8 cellular contexts compared by ENCODE assay signal in genomic region chr3:142279965-142280590, GRCh38. TPM values are rescaled to one million over a fixed set of nuclear protein-coding genes. Genes with fewer than 3 reads are reported as not detected.
DNase-seq lines count a peak whose midpoint lies in the region; ATAC-seq and TF ChIP-seq lines count a peak whose summit lies in the region.

No MANE protein-coding gene starts in this region.

- peak; percentile 50 for DNase-seq in DMS153 (lab: John Stamatoyannopoulos, UW)
- DNase-seq in HuH-7 (ENCODE audit: low spot score) = peak; percentile 33
- peak; percentile 75 for DNase-seq in NCI-H82 treated with DMSO at 0.1 percent for 48 hours (lab: John Stamatoyannopoulos, UW; ENCODE audit: unreplicated experiment)
- peak; percentile 57 for DNase-seq in activated CD8-positive, alpha-beta T cell treated with anti-CD3 and anti-CD28 coated beads for 36 hours
- peak; percentile 90 for DNase-seq in fibroblast of pulmonary artery (ENCODE audit: low read depth)
- DNase-seq in neural crest cell (ENCODE audit: low read depth, low spot score) = peak; percentile 34
- no peak for DNase-seq in posterior vena cava (ENCODE audit: low spot score)

- H3K4me1 Mint-ChIP-seq in activated CD8-positive, alpha-beta T cell treated with anti-CD3 and anti-CD28 coated beads for 36 hours (ENCODE audit: low read depth) = peaks cover 3% of the 10 kb centered on the region
- H3K4me1 Mint-ChIP-seq in neural crest cell = peaks cover 10% of the 10 kb centered on the region

- peaks cover 2% of the 10 kb centered on the region for H3K36me3 Mint-ChIP-seq in activated CD8-positive, alpha-beta T cell treated with anti-CD3 and anti-CD28 coated beads for 36 hours (ENCODE audit: low read depth)
- H3K36me3 Mint-ChIP-seq in neural crest cell (ENCODE audit: low read depth) = peaks cover 7% of the 10 kb centered on the region

- no peaks in the 10 kb centered on the region for H3K27me3 Mint-ChIP-seq in activated CD8-positive, alpha-beta T cell treated with anti-CD3 and anti-CD28 coated beads for 36 hours
- no peaks in the 10 kb centered on the region for H3K27me3 Mint-ChIP-seq in neural crest cell (ENCODE audit: low read depth)

- no peak overlapping the region for H3K4me3 Mint-ChIP-seq in activated CD8-positive, alpha-beta T cell treated with anti-CD3 and anti-CD28 coated beads for 36 hours
- no peak overlapping the region for H3K4me3 Mint-ChIP-seq in neural crest cell

- peak overlapping the region; percentile 38 for H3K27ac Mint-ChIP-seq in activated CD8-positive, alpha-beta T cell treated with anti-CD3 and anti-CD28 coated beads for 36 hours
- no peak overlapping the region for H3K27ac Mint-ChIP-seq in neural crest cell (ENCODE audit: unreplicated experiment)

- ATAC-seq in GM21367 (IDR thresholded peaks at IDR 0.05; ENCODE audit: unreplicated experiment) = peak; percentile 84
- ATAC-seq in activated CD8-positive, alpha-beta T cell treated with anti-CD3 and anti-CD28 coated beads for 36 hours = peak; percentile 92

- TF ChIP-seq CTCF in activated CD8-positive, alpha-beta T cell treated with anti-CD3 and anti-CD28 coated beads for 36 hours (IDR thresholded peaks at IDR 0.05) = peak; percentile 69
- TF ChIP-seq CTCF in fibroblast of pulmonary artery (IDR thresholded peaks at IDR 0.05; ENCODE audit: low read length, missing control alignments) (peak; percentile 57), neural crest cell (conservative IDR thresholded peaks at IDR 0.05) (peak; percentile 79)

- POLR2A ChIA-PET in activated CD8-positive, alpha-beta T cell treated with anti-CD3 and anti-CD28 coated beads for 36 hours (lab: Charles Lee) = no interaction called here

- H3K9me3 Mint-ChIP-seq in activated CD8-positive, alpha-beta T cell treated with anti-CD3 and anti-CD28 coated beads for 36 hours = no peaks in the 10 kb centered on the region
- peaks cover 9% of the 10 kb centered on the region for H3K9me3 Mint-ChIP-seq in neural crest cell

- CTCF ChIA-PET in activated CD8-positive, alpha-beta T cell treated with anti-CD3 and anti-CD28 coated beads for 36 hours (lab: Charles Lee) = interaction anchor here (0.7 to 2.9 kb wide), 19 partner anchors 9 to 820 kb away, joined by 3 to 26 read pairs (median 5); no protein-coding TSS in a partner anchor

- no peak overlapping the region for H3K4me3 ChIP-seq in fibroblast of pulmonary artery (replicated peaks; ENCODE audit: low read depth, low read length)

- intact Hi-C loops in activated CD8-positive, alpha-beta T cell treated with anti-CD3 and anti-CD28 coated beads for 36 hours (cut with micrococcal nuclease) = loop anchor here (5.0 kb wide), 3 partner anchors 153 to 318 kb away; no protein-coding TSS in a partner anchor
- intact Hi-C loops in posterior vena cava (cut with DNase I) = loop anchor here in 1 of 2 donors (10.0 kb wide), 2 partner anchors 95 to 155 kb away; no protein-coding TSS in a partner anchor

RNA-seq across cellular contexts. Expression of gene GK5, which starts 54.7 kb away (rescaled TPM):
- 10 to 100 TPM; 11.0 to 16.2 TPM for total RNA-seq in activated CD8-positive, alpha-beta T cell treated with anti-CD3 and anti-CD28 coated beads for 36 hours
- 14.9 and 16.5 TPM in 2 replicates for total RNA-seq in neural crest cell
- total RNA-seq in posterior vena cava = 10 to 100 TPM; 22.1 to 27.0 TPM
